ENCODE assay signal across 9 cellular contexts in genomic region chr5:78509145-78509865, GRCh38.
DNase-seq lines count a peak whose midpoint lies in the region; ATAC-seq and TF ChIP-seq lines count a peak whose summit lies in the region.
"Had no signal": no experiment of that assay in that cellular context is flagged by ENCODE, and none has a peak within 500 bp of the region (broad histone marks: within the 10 kb centered on the region; RNA-seq: fewer than 3 reads in every experiment).

No MANE protein-coding gene starts in this region.

- H3K4me1 Mint-ChIP-seq in natural killer cell = peaks cover 13 to 19% of the 10 kb centered on the region in 2 donors

- H3K9ac ChIP-seq in BLaER1 treated with 17β-estradiol and CSF1 and Interleukin-3, amounts not matched to agents 10 nM and 100 nM = peak overlapping the region; percentile 36 to 86 (median 64)
- H3K9ac ChIP-seq in HUES6 (ENCODE audit: low read length) = peak overlapping the region; percentile 49

- H4K20me1 ChIP-seq in BLaER1 treated with 17β-estradiol and CSF1 and Interleukin-3, amounts not matched to agents 10 nM and 100 nM = peaks cover 0 to 61% (median 0%) of the 10 kb centered on the region in 11 experiments; a peak in 7 of 22 replicates

- H3K4me3 ChIP-seq in BLaER1 treated with 17β-estradiol and CSF1 and Interleukin-3, amounts not matched to agents 10 nM and 100 nM = peak overlapping the region; percentile 52 to 77 (median 64)
- H3K4me3 ChIP-seq in HUES6 (ENCODE audit: low read depth, low read length) (peak overlapping the region; percentile 69), brain microvascular endothelial cell (ENCODE audit: low read depth, low read length) (peak overlapping the region; percentile 52)

- peaks cover 40 to 79% (median 49%) of the 10 kb centered on the region in 10 experiments for H3K4me1 ChIP-seq in BLaER1 treated with 17β-estradiol and CSF1 and Interleukin-3, amounts not matched to agents 10 nM and 100 nM
- peaks cover 64% of the 10 kb centered on the region for H3K4me1 ChIP-seq in HUES6 (ENCODE audit: control insufficient read depth, insufficient read depth, low read length)

- H3K36me3 Mint-ChIP-seq in natural killer cell = no peaks in the 10 kb centered on the region

- peaks cover 0 to 66% (median 0%) of the 10 kb centered on the region in 11 experiments; a peak in 8 of 22 replicates for H3K36me3 ChIP-seq in BLaER1 treated with 17β-estradiol and CSF1 and Interleukin-3, amounts not matched to agents 10 nM and 100 nM
- H3K36me3 ChIP-seq in HUES6 (ENCODE audit: control insufficient read depth, insufficient read depth, low read length) (peaks cover 3% of the 10 kb centered on the region; the same call in 1 of the 2 replicates), brain microvascular endothelial cell (replicated peaks) (no peaks in the 10 kb centered on the region)

- peaks cover 33 to 53% of the 10 kb centered on the region in 2 donors for H3K27me3 Mint-ChIP-seq in natural killer cell (ENCODE audit: low read depth in 2 of 2)

- in situ Hi-C loops in brain microvascular endothelial cell (cut with HindIII; ENCODE audit: low pct_ligation_motif_present, low sequenced_read_pairs) = no loop called here

- DNase-seq in brain microvascular endothelial cell (no peak), natural killer cell (no peak), glomerular visceral epithelial cell (ENCODE audit: extremely low spot score) (no peak), sciatic nerve (ENCODE audit: low spot score) (no peak), NCI-H2081 treated with DMSO at 0.1 percent for 48 hours (lab: John Stamatoyannopoulos, UW) (no peak), GM19238 (ENCODE audit: insufficient read length, low spot score) (no peak)
- DNase-seq: stimulated activated naive CD4-positive, alpha-beta T cell treated with Interleukin-2 at 50 U/mL for 16 hours had no signal

- peak overlapping the region; percentile 83 to 99 (median 93) for H3K4me2 ChIP-seq in BLaER1 treated with 17β-estradiol and CSF1 and Interleukin-3, amounts not matched to agents 10 nM and 100 nM

- ATAC-seq in natural killer cell = peak in 2 of 3 donors; percentile 47 to 54
- no peak for ATAC-seq in sciatic nerve

- peak overlapping the region; percentile 41 to 45 for H3K27ac Mint-ChIP-seq in natural killer cell

- peak overlapping the region; percentile 87 for H3K4me3 Mint-ChIP-seq in natural killer cell

- peak overlapping the region in 6 of 11 experiments; percentile 24 to 78 (median 61); a peak in 10 of 22 replicates for H3K27ac ChIP-seq in BLaER1 treated with 17β-estradiol and CSF1 and Interleukin-3, amounts not matched to agents 10 nM and 100 nM
- H3K27ac ChIP-seq in HUES6 (ENCODE audit: low read depth, low read length) = no peak overlapping the region
- H3K27ac ChIP-seq in brain microvascular endothelial cell = no peak overlapping the region

- H3K9me3 ChIP-seq in BLaER1 treated with 17β-estradiol and CSF1 and Interleukin-3, amounts not matched to agents 10 nM and 100 nM (replicated peaks in 1 of 11) = peaks cover 0 to 15% (median 11%) of the 10 kb centered on the region in 11 experiments; a peak in 12 of 22 replicates
- no peaks in the 10 kb centered on the region for H3K9me3 ChIP-seq in HUES6 (ENCODE audit: control insufficient read depth, insufficient read depth, low read depth, low read length)

- TF ChIP-seq CTCF in brain microvascular endothelial cell (IDR thresholded peaks at IDR 0.05; ENCODE audit: low read depth, low read length, missing control alignments) (no peak), natural killer cell (IDR thresholded peaks at IDR 0.05) (no peak)

- H3K9me3 Mint-ChIP-seq in natural killer cell = no peaks in the 10 kb centered on the region

- H3K27me3 ChIP-seq in BLaER1 treated with 17β-estradiol and CSF1 and Interleukin-3, amounts not matched to agents 10 nM and 100 nM = peaks cover 0 to 57% (median 45%) of the 10 kb centered on the region in 11 experiments; a peak in 19 of 22 replicates
- H3K27me3 ChIP-seq in HUES6 (ENCODE audit: control insufficient read depth, insufficient read depth, low read length) (0 out of 2 replicates have a peak, but pooled peaks cover 3% of the 10 kb centered on the region), brain microvascular endothelial cell (replicated peaks) (no peaks in the 10 kb centered on the region)

- intact Hi-C loops in natural killer cell (cut with micrococcal nuclease) (no loop called here), sciatic nerve (cut with DNase I) (no loop called here)

Comparison
In these comparisons a context has a peak if more than half of its experiments do, and no peak if none do; other contexts are left out.
1. H3K27ac ChIP-seq: peak in BLaER1 treated with 17β-estradiol and CSF1 and Interleukin-3, amounts not matched to agents 10 nM and 100 nM (6 of 11); none in HUES6 (single experiment) and brain microvascular endothelial cell (single experiment).
2. Peak in every context shown above with its lines, with median percentiles within 50 percentile points of each other: H3K4me3 ChIP-seq.